15 cellular contexts compared by ENCODE assay signal in genomic region chr2:37282746-37283145, GRCh38. TPM values are rescaled to one million over a fixed set of nuclear protein-coding genes. Genes with fewer than 3 reads are reported as not detected.
DNase-seq lines count a peak whose midpoint lies in the region; TF ChIP-seq lines count a peak whose summit lies in the region.
"Had no signal": no experiment of that assay in that cellular context is flagged by ENCODE, and none has a peak within 500 bp of the region (broad histone marks: within the 10 kb centered on the region; RNA-seq: fewer than 3 reads in every experiment).

No MANE protein-coding gene starts in this region.

- H3K27ac ChIP-seq in MM.1S (ENCODE audit: low read length) (peak overlapping the region; percentile 5; the same call in 1 of the 2 replicates), coronary artery (peak overlapping the region; percentile 73), mesenchymal stem cell (ENCODE audit: low read length, poor library complexity, severe bottlenecking) (peak overlapping the region; percentile 41), esophagus squamous epithelium (peak overlapping the region in 1 of 4 donors; percentile 27), hepatocyte (no peak overlapping the region)
- H3K27ac ChIP-seq: prostate gland, skin epidermis had no signal

- TF ChIP-seq POLR2A in esophagus squamous epithelium (IDR thresholded peaks at IDR 0.05) = no peak

- no peak overlapping the region for H3K23ac ChIP-seq in mesenchymal stem cell (ENCODE audit: low read length in 2 of 2)

- H2BK5ac ChIP-seq in mesenchymal stem cell (ENCODE audit: low read depth, low read length, poor library complexity, severe bottlenecking) = no peak overlapping the region

- no peak overlapping the region for H2BK15ac ChIP-seq in mesenchymal stem cell (ENCODE audit: low read depth, poor library complexity, severe bottlenecking)

- H4K91ac ChIP-seq in mesenchymal stem cell (ENCODE audit: low read length) = no peak overlapping the region

- H3K4me1 ChIP-seq in MM.1S (ENCODE audit: low read length) (peaks cover 35% of the 10 kb centered on the region), mesenchymal stem cell (ENCODE audit: control insufficient read depth, insufficient read depth, low read depth, low read length) (peaks cover 2% of the 10 kb centered on the region), esophagus squamous epithelium (peaks cover 0 to 13% (median 0%) of the 10 kb centered on the region in 3 donors), hepatocyte (ENCODE audit: insufficient read depth) (peaks cover 4% of the 10 kb centered on the region), HAP-1 (no peaks in the 10 kb centered on the region)
- H3K4me1 ChIP-seq: prostate gland had no signal

- H4K20me1 ChIP-seq in MM.1S (ENCODE audit: insufficient read depth, low read length) = peaks cover 68% of the 10 kb centered on the region
- H4K20me1 ChIP-seq in hepatocyte (ENCODE audit: insufficient read depth, poor library complexity, severe bottlenecking) = no peaks in the 10 kb centered on the region

- intact Hi-C loops in esophagus squamous epithelium (cut with DNase I) = no loop called here

- H3K27me3 ChIP-seq in MM.1S (replicated peaks; ENCODE audit: insufficient read depth, low read length) = no peaks in the 10 kb centered on the region
- H3K27me3 ChIP-seq in mesenchymal stem cell (ENCODE audit: control insufficient read depth in 1 of 2, insufficient read depth in 1 of 2, low read length in 2 of 2) = no peaks in the 10 kb centered on the region
- no peaks in the 10 kb centered on the region for H3K27me3 ChIP-seq in esophagus squamous epithelium
- no peaks in the 10 kb centered on the region for H3K27me3 ChIP-seq in hepatocyte
- H3K27me3 ChIP-seq in HAP-1 (ENCODE audit: low read depth) = no peaks in the 10 kb centered on the region

- H3K9me3 ChIP-seq in MM.1S (replicated peaks; ENCODE audit: insufficient read depth, low read length) (no peaks in the 10 kb centered on the region), mesenchymal stem cell (ENCODE audit: control insufficient read depth, low read length) (no peaks in the 10 kb centered on the region), esophagus squamous epithelium (no peaks in the 10 kb centered on the region), hepatocyte (ENCODE audit: low read depth) (no peaks in the 10 kb centered on the region), HAP-1 (no peaks in the 10 kb centered on the region)
- H3K9me3 ChIP-seq: prostate gland had no signal

- no peak overlapping the region for H2BK12ac ChIP-seq in mesenchymal stem cell (ENCODE audit: low read length in 2 of 2)

- H3K4me3 ChIP-seq in AG10803 (ENCODE audit: low read length) (no peak overlapping the region), MM.1S (ENCODE audit: low read length) (no peak overlapping the region), coronary artery (no peak overlapping the region), mesenchymal stem cell (ENCODE audit: insufficient read depth in 1 of 2, low read depth in 1 of 2, low read length in 2 of 2) (no peak overlapping the region), esophagus squamous epithelium (no peak overlapping the region), hepatocyte (no peak overlapping the region), HAP-1 (no peak overlapping the region)
- H3K4me3 ChIP-seq: prostate gland, skin epidermis had no signal

- no peak overlapping the region for H3K18ac ChIP-seq in mesenchymal stem cell (ENCODE audit: low read depth in 1 of 2, low read length in 2 of 2)

- H3K9ac ChIP-seq in MM.1S (ENCODE audit: low read length) (no peak overlapping the region), mesenchymal stem cell (ENCODE audit: low read length) (peak overlapping the region; percentile 31)

- H2AFZ ChIP-seq in MM.1S (ENCODE audit: low read length) (no peak overlapping the region), mesenchymal stem cell (ENCODE audit: low read depth, low read length) (no peak overlapping the region), hepatocyte (no peak overlapping the region)

- H3K36me3 ChIP-seq in MM.1S (replicated peaks; ENCODE audit: insufficient read depth, low read length) (peaks cover 58% of the 10 kb centered on the region), mesenchymal stem cell (ENCODE audit: control insufficient read depth in 1 of 2, insufficient read depth in 2 of 2, low read depth in 1 of 2, low read length in 2 of 2) (peaks cover 6 to 69% of the 10 kb centered on the region in 2 experiments), esophagus squamous epithelium (peaks cover 0 to 71% (median 4%) of the 10 kb centered on the region in 3 donors), hepatocyte (replicated peaks; ENCODE audit: insufficient read depth, low read depth) (no peaks in the 10 kb centered on the region), HAP-1 (replicated peaks) (peaks cover 40% of the 10 kb centered on the region)
- H3K36me3 ChIP-seq: prostate gland had no signal

- H3K4me2 ChIP-seq in MM.1S (ENCODE audit: low read depth, low read length) = no peak overlapping the region
- H3K4me2 ChIP-seq in mesenchymal stem cell (ENCODE audit: low read length, poor library complexity, severe bottlenecking) = no peak overlapping the region
- no peak overlapping the region for H3K4me2 ChIP-seq in hepatocyte

- TF ChIP-seq CTCF in AG10803 (conservative IDR thresholded peaks at IDR 0.05; ENCODE audit: low read length) = no peak
- TF ChIP-seq CTCF in MM.1S (IDR thresholded peaks at IDR 0.05; ENCODE audit: low read length) = no peak
- TF ChIP-seq CTCF in coronary artery (IDR thresholded peaks at IDR 0.05) = no peak
- no peak for TF ChIP-seq CTCF in esophagus squamous epithelium (IDR thresholded peaks at IDR 0.05)
- no peak for TF ChIP-seq CTCF in hepatocyte (IDR thresholded peaks at IDR 0.05; ENCODE audit: poor library complexity)

- H3K79me2 ChIP-seq in MM.1S (ENCODE audit: low read length) (peaks cover 100% of the 10 kb centered on the region), hepatocyte (no peaks in the 10 kb centered on the region)

- H3K14ac ChIP-seq in mesenchymal stem cell (ENCODE audit: low read length in 2 of 2) = no peak overlapping the region

- no peak overlapping the region for H4K8ac ChIP-seq in mesenchymal stem cell (ENCODE audit: low read length)

- H3K9me2 ChIP-seq in MM.1S (replicated peaks; ENCODE audit: insufficient read depth, low read length) (no peaks in the 10 kb centered on the region), hepatocyte (replicated peaks; ENCODE audit: insufficient read depth) (no peaks in the 10 kb centered on the region)

- no peak overlapping the region for H3K4ac ChIP-seq in mesenchymal stem cell (ENCODE audit: low read depth in 1 of 2, low read length in 2 of 2)

- in situ Hi-C loops in HAP-1 (cut with MboI; ENCODE audit: low sequenced_read_pairs) = no loop called here

- 84% methylated on average over 2 of the region's 2 CpGs for WGBS in mesenchymal stem cell
- WGBS in esophagus squamous epithelium, 2 donors = 91 to 97% methylated on average over 2 of the region's 2 CpGs
- 93% methylated on average over 2 of the region's 2 CpGs for WGBS in hepatocyte (ENCODE audit: low lambda C conversion rate, missing lambda C conversion rate)

- peaks cover 8% of the 10 kb centered on the region for H3K79me1 ChIP-seq in mesenchymal stem cell (replicated peaks; ENCODE audit: low read length, poor library complexity, severe bottlenecking)

- DNase-seq in AG10803 (ENCODE audit: low read depth) = peak; percentile 21
- DNase-seq in MM.1S = no peak
- no peak for DNase-seq in coronary artery (ENCODE audit: low spot score)
- no peak for DNase-seq in mesenchymal stem cell
- no peak for DNase-seq in esophagus squamous epithelium (lab: John Stamatoyannopoulos, UW)
- DNase-seq in DMS53 (lab: John Stamatoyannopoulos, UW) = no peak
- no peak for DNase-seq in hepatocyte (ENCODE audit: low spot score)
- DNase-seq in HAP-1 (ENCODE audit: low spot score in 2 of 2) = no peak
- DNase-seq: AML-193; DMS79 treated with DMSO at 0.1 percent for 48 hours; foreskin melanocyte; NCI-H1436; stimulated activated naive CD8-positive, alpha-beta T cell treated with anti-CD3 and anti-CD28 coated beads, Interleukin-15, amount 100 ng/mL, for 72 hours had no signal

- H3F3A ChIP-seq in MM.1S (ENCODE audit: insufficient read depth, low read length) = peaks cover 74% of the 10 kb centered on the region

- H2BK120ac ChIP-seq in mesenchymal stem cell (ENCODE audit: low read depth, low read length) = no peak overlapping the region

- H2AK5ac ChIP-seq in mesenchymal stem cell (ENCODE audit: low read length, severe bottlenecking) = no peak overlapping the region

RNA-seq across cellular contexts. Expression of gene PRKD3, which starts 41.9 kb away (rescaled TPM):
- polyA plus RNA-seq in mesenchymal stem cell (2013, experiment 1 of 2) = 15.0 TPM
- polyA plus RNA-seq in mesenchymal stem cell (2013, experiment 2 of 2) = 15.8 TPM
- 10 to 100 TPM in 3 of 4 donors, 1 to 10 TPM in 1; 7.4 to 25.9 (median 23.2) TPM for total RNA-seq in esophagus squamous epithelium
- total RNA-seq in hepatocyte = 35.9 and 36.4 TPM in 2 replicates
- polyA plus RNA-seq in hepatocyte = 17.3 and 20.7 TPM in 2 replicates

RNA-seq across cellular contexts. Expression of gene NDUFAF7, which starts 51.3 kb away (rescaled TPM):
- 9.6 TPM for polyA plus RNA-seq in mesenchymal stem cell (2013, experiment 1 of 2)
- 9.9 TPM for polyA plus RNA-seq in mesenchymal stem cell (2013, experiment 2 of 2)
- total RNA-seq in esophagus squamous epithelium (10 to 100 TPM in 1 of 4 donors, 1 to 10 TPM in 3; 8.3 to 12.6 (median 8.9) TPM), hepatocyte (14.7 and 17.7 TPM in 2 replicates)
- polyA plus RNA-seq in hepatocyte = 11.8 and 17.1 TPM in 2 replicates

RNA-seq across cellular contexts. Expression of gene CEBPZ, which starts 51.4 kb away (rescaled TPM):
- polyA plus RNA-seq in mesenchymal stem cell (2013, experiment 1 of 2) = 27.8 TPM
- polyA plus RNA-seq in mesenchymal stem cell (2013, experiment 2 of 2) = 28.1 TPM
- total RNA-seq in esophagus squamous epithelium (10 to 100 TPM; 13.9 to 47.5 (median 33.7) TPM), hepatocyte (40.3 and 49.7 TPM in 2 replicates)
- polyA plus RNA-seq in hepatocyte = 15.4 and 21.5 TPM in 2 replicates
